9 cellular contexts compared by ENCODE assay signal in the genomic region with DNA sequence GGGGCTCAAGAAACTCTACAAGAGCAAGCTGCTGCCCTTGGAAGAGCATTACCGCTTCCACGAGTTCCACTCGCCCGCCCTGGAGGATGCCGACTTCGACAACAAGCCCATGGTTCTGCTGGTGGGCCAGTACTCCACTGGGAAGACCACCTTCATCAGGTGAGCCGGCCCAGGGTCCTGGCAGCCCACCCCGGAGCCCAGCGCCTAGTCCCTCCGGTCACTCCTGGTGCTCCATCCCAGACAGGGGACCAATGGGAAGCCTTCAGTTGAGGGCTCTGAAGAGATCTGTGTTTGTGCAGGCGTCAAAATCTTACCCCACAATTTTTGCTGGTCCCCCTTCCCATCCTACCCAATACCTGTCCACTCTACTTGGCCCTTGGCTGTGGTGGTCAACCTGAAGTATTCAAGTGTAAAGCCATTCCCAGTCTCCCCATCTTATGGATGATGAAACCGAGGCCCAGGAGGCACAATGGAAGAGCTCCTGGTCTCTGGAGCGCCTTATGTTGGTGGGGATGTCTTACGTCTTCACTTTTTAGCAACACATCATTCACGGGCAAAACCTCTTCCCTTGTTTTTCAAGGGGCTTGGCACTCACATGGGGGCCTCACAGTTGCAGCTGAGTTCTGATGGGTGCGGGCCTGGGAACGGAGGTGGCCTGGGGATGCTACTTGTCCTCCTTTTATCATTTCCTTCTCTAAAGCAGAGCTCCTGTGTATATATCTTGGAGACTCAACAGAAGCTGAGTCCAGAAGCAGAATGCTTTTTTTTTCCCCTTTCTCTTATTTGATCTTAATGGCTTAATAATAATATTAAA. TPM values are rescaled to one million over a fixed set of nuclear protein-coding genes. Genes with fewer than 3 reads are reported as not detected.
DNase-seq lines count a peak whose midpoint lies in the region; ATAC-seq, FAIRE-seq and TF ChIP-seq lines count a peak whose summit lies in the region.
"Had no signal": no experiment of that assay in that cellular context is flagged by ENCODE, and none has a peak within 500 bp of the region (broad histone marks: within the 10 kb centered on the region; RNA-seq: fewer than 3 reads in every experiment).

No MANE protein-coding gene starts in this region.

- POLR2A ChIA-PET in CD8-positive, alpha-beta T cell (lab: Charles Lee), result no interaction called here

- no peak overlapping the region for H3K27ac Mint-ChIP-seq in CD8-positive, alpha-beta T cell
- H3K27ac Mint-ChIP-seq in progenitor cell of endocrine pancreas, result no peak overlapping the region

- in situ Hi-C loops in GM13977 (cut with MboI; ENCODE audit: low pct_unique_long_range_greater_than_20kb, low sequenced_read_pairs, unreplicated experiment), result no loop called here

- peaks cover 26% of the 10 kb centered on the region for H3K4me1 Mint-ChIP-seq in CD8-positive, alpha-beta T cell (ENCODE audit: low read depth)
- peaks cover 15% of the 10 kb centered on the region for H3K4me1 Mint-ChIP-seq in progenitor cell of endocrine pancreas (ENCODE audit: low read depth)

- H3K27me3 ChIP-seq in CD8-positive, alpha-beta T cell (ENCODE audit: insufficient read depth, low read length), result no peaks in the 10 kb centered on the region

- no peak for TF ChIP-seq CTCF in CD8-positive, alpha-beta T cell (IDR thresholded peaks at IDR 0.05)
- TF ChIP-seq CTCF in fibroblast of pulmonary artery (IDR thresholded peaks at IDR 0.05; ENCODE audit: low read length, missing control alignments) (no peak), progenitor cell of endocrine pancreas (IDR thresholded peaks at IDR 0.05; ENCODE audit: unreplicated experiment) (no peak), GM13977 (IDR thresholded peaks at IDR 0.05; ENCODE audit: extremely low read depth, insufficient read depth, missing control alignments) (no peak)

- H3K36me3 ChIP-seq in CD8-positive, alpha-beta T cell (ENCODE audit: insufficient read depth, low read length), result no peaks in the 10 kb centered on the region

- no peak for ATAC-seq in CD8-positive, alpha-beta T cell
- no peak for ATAC-seq in SK-N-SH treated with all-trans-retinoic acid at 6 μM for 48 hours
- ATAC-seq in GM21526 (IDR thresholded peaks at IDR 0.05; ENCODE audit: low FRiP score, unreplicated experiment), result no peak
- ATAC-seq in GM19452 (IDR thresholded peaks at IDR 0.05; ENCODE audit: unreplicated experiment), result no peak

- H3K9me3 Mint-ChIP-seq in CD8-positive, alpha-beta T cell, result no peaks in the 10 kb centered on the region
- no peaks in the 10 kb centered on the region for H3K9me3 Mint-ChIP-seq in progenitor cell of endocrine pancreas (ENCODE audit: low read depth)

- H3K4me3 ChIP-seq in CD8-positive, alpha-beta T cell (ENCODE audit: low read depth, low read length), result peak overlapping the region; percentile 67
- H3K4me3 ChIP-seq in fibroblast of pulmonary artery (replicated peaks; ENCODE audit: low read depth, low read length), result peak overlapping the region; percentile 67

- H3K4me3 Mint-ChIP-seq in CD8-positive, alpha-beta T cell, result peak overlapping the region; percentile 79
- H3K4me3 Mint-ChIP-seq in progenitor cell of endocrine pancreas (ENCODE audit: low read depth), result peak overlapping the region; percentile 78

- peaks cover 16% of the 10 kb centered on the region for H3K4me1 ChIP-seq in CD8-positive, alpha-beta T cell (ENCODE audit: insufficient read depth, low read length)

- peak in 2 of 7 experiments; percentile 20 to 48 for DNase-seq in CD8-positive, alpha-beta T cell
- no peak for DNase-seq in fibroblast of pulmonary artery (ENCODE audit: low read depth)
- no peak for DNase-seq in progenitor cell of endocrine pancreas (ENCODE audit: low spot score, unreplicated experiment)
- DNase-seq in urothelium cell line (ENCODE audit: low spot score), result no peak
- no peak for DNase-seq in GM13977 (ENCODE audit: low spot score)
- DNase-seq: small intestine had no signal

- CTCF ChIA-PET in CD8-positive, alpha-beta T cell (lab: Charles Lee), result no interaction called here

- no peaks in the 10 kb centered on the region for H3K36me3 Mint-ChIP-seq in CD8-positive, alpha-beta T cell
- peaks cover 1% of the 10 kb centered on the region for H3K36me3 Mint-ChIP-seq in progenitor cell of endocrine pancreas (ENCODE audit: insufficient read depth)

- H3K27ac ChIP-seq in CD8-positive, alpha-beta T cell (ENCODE audit: low read depth, low read length), result no peak overlapping the region

- no peaks in the 10 kb centered on the region for H3K27me3 Mint-ChIP-seq in CD8-positive, alpha-beta T cell (ENCODE audit: low read depth)
- H3K27me3 Mint-ChIP-seq in progenitor cell of endocrine pancreas, result peaks cover 4% of the 10 kb centered on the region

- no peaks in the 10 kb centered on the region for H3K9me3 ChIP-seq in CD8-positive, alpha-beta T cell (ENCODE audit: low read length)

- intact Hi-C loops in CD8-positive, alpha-beta T cell (cut with DNase I, micrococcal nuclease), result loop anchor here (5.0 kb wide), 2 partner anchors 528 to 763 kb away; no protein-coding TSS in a partner anchor

- FAIRE-seq in urothelium cell line (lab: Jason Lieb, UNC), result no peak
- FAIRE-seq: small intestine had no signal

TF ChIP-seq in SK-N-SH treated with all-trans-retinoic acid at 6 μM for 48 hours, 23 proteins besides CTCF, POLR2A, EP300 and RAD21:
- TF ChIP-seq, protein P1, sequence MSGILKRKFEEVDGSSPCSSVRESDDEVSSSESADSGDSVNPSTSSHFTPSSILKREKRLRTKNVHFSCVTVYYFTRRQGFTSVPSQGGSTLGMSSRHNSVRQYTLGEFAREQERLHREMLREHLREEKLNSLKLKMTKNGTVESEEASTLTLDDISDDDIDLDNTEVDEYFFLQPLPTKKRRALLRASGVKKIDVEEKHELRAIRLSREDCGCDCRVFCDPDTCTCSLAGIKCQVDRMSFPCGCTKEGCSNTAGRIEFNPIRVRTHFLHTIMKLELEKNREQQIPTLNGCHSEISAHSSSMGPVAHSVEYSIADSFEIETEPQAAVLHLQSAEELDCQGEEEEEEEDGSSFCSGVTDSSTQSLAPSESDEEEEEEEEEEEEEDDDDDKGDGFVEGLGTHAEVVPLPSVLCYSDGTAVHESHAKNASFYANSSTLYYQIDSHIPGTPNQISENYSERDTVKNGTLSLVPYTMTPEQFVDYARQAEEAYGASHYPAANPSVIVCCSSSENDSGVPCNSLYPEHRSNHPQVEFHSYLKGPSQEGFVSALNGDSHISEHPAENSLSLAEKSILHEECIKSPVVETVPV (CRISPR knock-in tag; IDR thresholded peaks at IDR 0.05), result 0 out of 2 replicates have a peak, but pooled peaks have one; percentile 43
- TF ChIP-seq ZFP3 (CRISPR knock-in tag; IDR thresholded peaks at IDR 0.05), result no peak

RNA-seq across cellular contexts. Expression of gene EHD3, which starts 0.9 kb away (rescaled TPM):
- total RNA-seq in CD8-positive, alpha-beta T cell, result under 1 TPM; 0.81 to 0.95 TPM
- total RNA-seq in progenitor cell of endocrine pancreas, result 7.0 and 7.3 TPM in 2 replicates

RNA-seq across cellular contexts. Expression of gene CAPN14, which starts 17.6 kb away (rescaled TPM):
- under 1 TPM; 0.08 to 0.14 TPM for total RNA-seq in CD8-positive, alpha-beta T cell
- 0.50 and 0.73 TPM in 2 replicates for total RNA-seq in progenitor cell of endocrine pancreas
